8 cellular contexts compared by ENCODE assay signal in genomic region chr4:15682340-15682725, GRCh38. TPM values are rescaled to one million over a fixed set of nuclear protein-coding genes. Genes with fewer than 3 reads are reported as not detected.
A peak's percentile ranks its signal among the peaks of the same experiment; 100 is the strongest.
DNase-seq lines count a peak whose midpoint lies in the region; ATAC-seq lines count a peak whose summit lies in the region.

No MANE protein-coding gene starts in this region.

- no peak for ATAC-seq in HG03159 (IDR thresholded peaks at IDR 0.05; ENCODE audit: unreplicated experiment)
- no peak for ATAC-seq in GM18502 (IDR thresholded peaks at IDR 0.05; ENCODE audit: poor library complexity, unreplicated experiment)

- no peaks in the 10 kb centered on the region for H3K9me3 ChIP-seq in esophagus (ENCODE audit: control insufficient read depth in 2 of 2, insufficient read depth in 1 of 2, low read depth in 1 of 2, low read length in 1 of 2)

- H3K4me1 ChIP-seq in esophagus (ENCODE audit: control insufficient read depth in 2 of 2, insufficient read depth in 2 of 2, low read length in 1 of 2), result peaks cover 0 to 3% of the 10 kb centered on the region in 2 donors

- H3K27ac ChIP-seq in esophagus (ENCODE audit: low read depth in 2 of 2, low read length in 1 of 2), result peak overlapping the region; percentile 95 to 99

- 0 to 1% methylated on average over 2 of the region's 2 CpGs for WGBS in esophagus, 2 donors

- H3K4me3 ChIP-seq in GM08714 (ENCODE audit: low read length) (peak overlapping the region; percentile 94), esophagus (ENCODE audit: low read depth in 1 of 2, low read length in 2 of 2) (peak overlapping the region in 1 of 2 donors; percentile 87)

- DNase-seq in RKO (ENCODE audit: low spot score), result peak; percentile 13
- DNase-seq in pons (ENCODE audit: low spot score), result peak; percentile 37
- DNase-seq in NCI-H128 (lab: John Stamatoyannopoulos, UW; ENCODE audit: unreplicated experiment), result no peak
- DNase-seq in GM19240 (ENCODE audit: insufficient read length, low spot score), result no peak

- no peaks in the 10 kb centered on the region for H3K27me3 ChIP-seq in esophagus (ENCODE audit: control insufficient read depth in 1 of 2, insufficient read depth in 2 of 2, low read length in 2 of 2)

- H3K36me3 ChIP-seq in esophagus (ENCODE audit: control insufficient read depth in 2 of 2, insufficient read depth in 2 of 2, low read length in 1 of 2), result no peaks in the 10 kb centered on the region

RNA-seq across cellular contexts. Expression of gene FAM200B, which starts 0.7 kb away (rescaled TPM):
- 10 to 100 TPM; 25.7 to 42.6 TPM for polyA plus RNA-seq in esophagus

RNA-seq across cellular contexts. Expression of gene BST1, which starts 20.5 kb away (rescaled TPM):
- 1 to 10 TPM in 1 of 2 donors, under 1 TPM in 1; 0.96 to 1.5 TPM for polyA plus RNA-seq in esophagus

RNA-seq across cellular contexts. Expression of gene FBXL5, which starts 27.2 kb away (rescaled TPM):
- 10 to 100 TPM; 37.5 to 39.9 TPM for polyA plus RNA-seq in esophagus

Comparison
In these comparisons a context has a peak if more than half of its experiments do, and no peak if none do; other contexts are left out.
1. DNase-seq: peak in RKO (single experiment) and pons (single experiment); none in NCI-H128 (single experiment) and GM19240 (single experiment).